ENCODE assay signal across 1 cellular context in genomic region chr4:184653650-184654049, GRCh38.
TF ChIP-seq lines count a peak whose summit lies in the region.

No MANE protein-coding gene starts in this region.

TF ChIP-seq in HEK293, 187 proteins besides CTCF, POLR2A, EP300 and RAD21:
- TF ChIP-seq PRDM10 (tag by site-specific recombination; IDR thresholded peaks at IDR 0.05) (0 out of 2 replicates have a peak, but pooled peaks have one; percentile 11), WT1 (tag by site-specific recombination; IDR thresholded peaks at IDR 0.05) (no peak), ZNF510 (tag by site-specific recombination; IDR thresholded peaks at IDR 0.05; ENCODE audit: insufficient replicate concordance) (no peak), ZFP37 (tag by site-specific recombination; IDR thresholded peaks at IDR 0.05) (peak; percentile 43; the same call in 1 of the 2 replicates), IKZF3 (tag by site-specific recombination; IDR thresholded peaks at IDR 0.05) (no peak), PRDM4 (tag by site-specific recombination; IDR thresholded peaks at IDR 0.05) (no peak), SCRT1 (tag by site-specific recombination; IDR thresholded peaks at IDR 0.05; ENCODE audit: borderline replicate concordance) (no peak)
